ENCODE assay signal across 8 cellular contexts in the genomic region with DNA sequence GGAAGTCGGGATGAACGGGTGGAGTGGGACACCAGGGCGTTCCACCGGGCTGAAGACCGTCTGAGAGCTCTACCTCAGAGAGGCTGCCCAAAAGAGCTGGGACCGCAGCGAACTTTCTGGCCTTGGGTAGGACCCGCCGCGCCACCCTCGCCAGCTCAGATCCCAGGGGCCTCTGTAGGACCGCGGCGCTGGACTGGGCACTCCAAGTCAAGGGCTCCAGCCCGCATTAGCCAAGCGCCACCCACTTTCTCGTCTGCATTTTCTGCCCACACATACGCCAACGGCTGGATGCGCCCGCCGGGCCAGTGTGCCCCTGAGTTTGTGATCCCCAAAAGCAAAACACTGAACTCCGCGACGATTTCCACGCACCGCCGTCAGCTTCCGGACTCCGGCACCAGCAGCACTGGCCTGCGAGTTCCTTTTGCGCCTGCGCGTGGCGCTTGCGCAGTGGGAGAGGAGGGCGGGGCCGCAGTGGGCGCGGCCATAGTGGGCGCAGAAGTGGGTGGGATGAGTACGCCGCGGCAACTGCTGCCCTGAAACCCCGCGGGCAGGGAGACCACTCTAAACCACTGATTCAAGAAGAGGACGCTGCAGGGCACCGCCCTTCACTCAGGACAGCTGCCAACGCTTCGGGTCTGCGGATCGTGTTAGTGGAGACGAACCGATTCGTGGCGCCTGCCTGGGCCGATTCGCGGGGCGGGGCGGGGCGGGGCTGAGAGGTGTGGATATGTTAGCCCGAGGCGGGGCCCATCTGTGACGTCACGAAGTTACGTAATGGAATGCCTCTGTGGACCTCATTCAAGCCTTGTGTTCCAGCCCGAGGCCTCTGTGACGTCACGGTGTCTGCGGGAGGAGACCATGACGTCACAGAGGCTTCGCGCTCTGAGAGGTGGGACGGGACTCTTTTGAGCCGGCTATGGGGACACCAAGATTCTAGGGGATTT. TPM values are rescaled to one million over a fixed set of nuclear protein-coding genes. Genes with fewer than 3 reads are reported as not detected.
DNase-seq lines count a peak whose midpoint lies in the region; ATAC-seq and TF ChIP-seq lines count a peak whose summit lies in the region.

No MANE protein-coding gene starts in this region.

- H3K9ac ChIP-seq in ES-I3 (ENCODE audit: low read depth, low read length) (peak overlapping the region; percentile 96), H9 (ENCODE audit: extremely low read depth, insufficient read length, low read length) (peak overlapping the region; percentile 89), Loucy (ENCODE audit: low read depth, low read length, poor library complexity, severe bottlenecking) (peak overlapping the region; percentile 95)

- H3K36me3 ChIP-seq in ES-I3 (ENCODE audit: insufficient read depth, low read length), result no peaks in the 10 kb centered on the region
- no peaks in the 10 kb centered on the region for H3K36me3 ChIP-seq in Loucy (ENCODE audit: insufficient read depth, low read length)
- H3K36me3 ChIP-seq in RWPE2 (ENCODE audit: low read depth), result peaks cover 4% of the 10 kb centered on the region; the same call in 1 of the 2 replicates

- H4K5ac ChIP-seq in H9 (ENCODE audit: insufficient read length, low read depth, low read length), result no peak overlapping the region

- H2BK20ac ChIP-seq in H9 (ENCODE audit: low read depth, low read length, poor library complexity, severe bottlenecking), result no peak overlapping the region

- no peaks in the 10 kb centered on the region for H3K79me1 ChIP-seq in H9 (ENCODE audit: insufficient read depth, low read depth, low read length, poor library complexity, severe bottlenecking)

- H2BK120ac ChIP-seq in H9 (ENCODE audit: low read depth, low read length, poor library complexity, severe bottlenecking), result no peak overlapping the region

- no peak overlapping the region for H2AK5ac ChIP-seq in H9 (ENCODE audit: insufficient read length, low read length)

- H3K27me3 Mint-ChIP-seq in H9 (ENCODE audit: low read depth) (peaks cover 48% of the 10 kb centered on the region), nephron (ENCODE audit: low read depth) (peaks cover 35% of the 10 kb centered on the region)

- peak; percentile 89 for DNase-seq in H9
- DNase-seq in RWPE2 (ENCODE audit: low spot score), result peak; percentile 92
- peak; percentile 98 for DNase-seq in activated effector memory CD4-positive, alpha-beta T cell treated with Interleukin-2 at 50 U/mL for 16 hours
- DNase-seq in fibroblast of pulmonary artery (ENCODE audit: low read depth), result peak; percentile 99
- peak; percentile 86 for DNase-seq in stimulated activated naive CD4-positive, alpha-beta T cell treated with Interleukin-2 at 50 U/mL for 16 hours (lab: John Stamatoyannopoulos, UW)

- H3K9me3 ChIP-seq in ES-I3 (ENCODE audit: control insufficient read depth, insufficient read depth, low read length), result no peaks in the 10 kb centered on the region
- H3K9me3 ChIP-seq in H9 (ENCODE audit: control insufficient read depth, low read depth, low read length), result no peaks in the 10 kb centered on the region
- H3K9me3 ChIP-seq in Loucy (ENCODE audit: insufficient read depth, low read depth, low read length), result no peaks in the 10 kb centered on the region
- no peaks in the 10 kb centered on the region for H3K9me3 ChIP-seq in RWPE2 (ENCODE audit: severe bottlenecking)

- no peaks in the 10 kb centered on the region; a peak in 1 of 5 replicates for H3K9me3 Mint-ChIP-seq in H9
- H3K9me3 Mint-ChIP-seq in nephron, result no peaks in the 10 kb centered on the region

- no peak overlapping the region for H3K56ac ChIP-seq in H9 (ENCODE audit: insufficient read length, low read depth, low read length)

- H3K79me2 ChIP-seq in H9 (ENCODE audit: insufficient read depth, low read length) (no peaks in the 10 kb centered on the region), Loucy (ENCODE audit: insufficient read depth, low read length) (peaks cover 17% of the 10 kb centered on the region; the same call in 1 of the 2 replicates)

- H3K4ac ChIP-seq in H9 (ENCODE audit: low read depth, low read length), result no peak overlapping the region

- H3K4me2 ChIP-seq in H9 (ENCODE audit: insufficient read depth, insufficient read length, low read length) (peak overlapping the region; percentile 79), Loucy (ENCODE audit: low read depth, low read length, poor library complexity, severe bottlenecking) (peak overlapping the region; percentile 99)

- H3K9me2 ChIP-seq in Loucy (replicated peaks; ENCODE audit: low read depth, low read length), result no peaks in the 10 kb centered on the region

- H3K36me3 Mint-ChIP-seq in H9 (ENCODE audit: insufficient read depth in 1 of 3, low read depth in 3 of 3) (peaks cover 0 to 4% (median 0%) of the 10 kb centered on the region in 3 experiments; a peak in 1 of 7 replicates), nephron (ENCODE audit: low read depth) (peaks cover 27% of the 10 kb centered on the region)

- H3K23me2 ChIP-seq in H9 (ENCODE audit: insufficient read length, low read depth, low read length, poor library complexity, severe bottlenecking), result peaks cover 6% of the 10 kb centered on the region

- H3K23ac ChIP-seq in H9 (ENCODE audit: insufficient read length, low read depth, low read length), result no peak overlapping the region

- no peak overlapping the region for H3T11ph ChIP-seq in H9 (ENCODE audit: low read length)

- H3K27ac ChIP-seq in H9 (ENCODE audit: insufficient read length, low read depth, low read length), result no peak overlapping the region
- peak overlapping the region; percentile 44 for H3K27ac ChIP-seq in RWPE2 (ENCODE audit: poor library complexity, severe bottlenecking)

- H3K4me3 Mint-ChIP-seq in H9, result peak overlapping the region; percentile 95 to 96
- peak overlapping the region; percentile 96 to 98 (median 97) for H3K4me3 Mint-ChIP-seq in nephron

- peak overlapping the region; percentile 80 to 98 (median 84); a peak in 6 of 7 replicates for H3K27ac Mint-ChIP-seq in H9
- H3K27ac Mint-ChIP-seq in nephron, result peak overlapping the region; percentile 94 to 98 (median 95)

- no peak overlapping the region for H2BK5ac ChIP-seq in H9 (ENCODE audit: insufficient read length, low read length)

- no peaks in the 10 kb centered on the region for H4K20me1 ChIP-seq in H9 (ENCODE audit: control insufficient read depth, insufficient read depth, insufficient read length)
- no peaks in the 10 kb centered on the region for H4K20me1 ChIP-seq in Loucy (ENCODE audit: insufficient read depth, low read length, poor library complexity, severe bottlenecking)

- peak overlapping the region; percentile 92 for H3K4me3 ChIP-seq in Loucy (ENCODE audit: low read length, poor library complexity, severe bottlenecking)
- H3K4me3 ChIP-seq in RWPE2 (ENCODE audit: severe bottlenecking), result peak overlapping the region; percentile 87
- H3K4me3 ChIP-seq in fibroblast of pulmonary artery (replicated peaks; ENCODE audit: low read depth, low read length), result peak overlapping the region; percentile 90

- no peak for TF ChIP-seq CTCF in H9 (conservative IDR thresholded peaks at IDR 0.05)
- no peak for TF ChIP-seq CTCF in Loucy (conservative IDR thresholded peaks at IDR 0.05; ENCODE audit: low read length)
- TF ChIP-seq CTCF in RWPE2 (IDR thresholded peaks at IDR 0.05; ENCODE audit: poor library complexity, severe bottlenecking), result no peak
- TF ChIP-seq CTCF in fibroblast of pulmonary artery (IDR thresholded peaks at IDR 0.05; ENCODE audit: low read length, missing control alignments), result no peak
- no peak for TF ChIP-seq CTCF in nephron (IDR thresholded peaks at IDR 0.05; ENCODE audit: unreplicated experiment in 3 of 3)

- H4K91ac ChIP-seq in H9 (ENCODE audit: insufficient read length, low read depth, low read length), result no peak overlapping the region

- H3K4me1 ChIP-seq in ES-I3 (ENCODE audit: insufficient read depth, low read length) (no peaks in the 10 kb centered on the region), H9 (ENCODE audit: insufficient read depth, low read length) (no peaks in the 10 kb centered on the region), Loucy (ENCODE audit: insufficient read depth, low read length, poor library complexity, severe bottlenecking) (peaks cover 7% of the 10 kb centered on the region), RWPE2 (ENCODE audit: insufficient read depth, poor library complexity, severe bottlenecking) (peaks cover 6% of the 10 kb centered on the region)

- H3K18ac ChIP-seq in H9 (ENCODE audit: insufficient read length, low read depth, low read length), result peak overlapping the region; percentile 12

- H2BK12ac ChIP-seq in H9 (ENCODE audit: insufficient read length, low read depth, low read length), result no peak overlapping the region

- no peak overlapping the region for H2BK15ac ChIP-seq in H9 (ENCODE audit: low read depth, low read length)

- H3F3A ChIP-seq in Loucy (ENCODE audit: low read depth), result no peaks in the 10 kb centered on the region

- peak; percentile 91 for ATAC-seq in RWPE2 (ENCODE audit: low read depth)

- peak overlapping the region; percentile 85 for H3K14ac ChIP-seq in H9 (ENCODE audit: insufficient read depth, low read length)

- no CpG with 5 or more reads among the region's 76 CpGs for WGBS in H9 (ENCODE audit: extremely low coverage, insufficient read length, low lambda C conversion rate)

- no peak overlapping the region for H4K8ac ChIP-seq in H9 (replicated peaks; ENCODE audit: insufficient read length, low read depth, low read length)

- H3K4me1 Mint-ChIP-seq in H9 (peaks cover 18% of the 10 kb centered on the region in 2 experiments), nephron (peaks cover 22% of the 10 kb centered on the region)

- H2AFZ ChIP-seq in H9 (ENCODE audit: low read length) (peak overlapping the region; percentile 35), Loucy (ENCODE audit: low read length) (peak overlapping the region; percentile 98)

- peaks cover 36% of the 10 kb centered on the region for H3K27me3 ChIP-seq in H9 (ENCODE audit: insufficient read depth, low read length)
- no peaks in the 10 kb centered on the region for H3K27me3 ChIP-seq in Loucy (ENCODE audit: insufficient read depth, low read length, poor library complexity, severe bottlenecking)
- H3K27me3 ChIP-seq in RWPE2 (ENCODE audit: insufficient read depth, poor library complexity, severe bottlenecking), result no peaks in the 10 kb centered on the region

RNA-seq across cellular contexts. Expression of a gene that starts 10.5 kb away (rescaled TPM):
- 0.24 and 0.35 TPM in 2 replicates for total RNA-seq in H9 (2021)
